In the genomic region with DNA sequence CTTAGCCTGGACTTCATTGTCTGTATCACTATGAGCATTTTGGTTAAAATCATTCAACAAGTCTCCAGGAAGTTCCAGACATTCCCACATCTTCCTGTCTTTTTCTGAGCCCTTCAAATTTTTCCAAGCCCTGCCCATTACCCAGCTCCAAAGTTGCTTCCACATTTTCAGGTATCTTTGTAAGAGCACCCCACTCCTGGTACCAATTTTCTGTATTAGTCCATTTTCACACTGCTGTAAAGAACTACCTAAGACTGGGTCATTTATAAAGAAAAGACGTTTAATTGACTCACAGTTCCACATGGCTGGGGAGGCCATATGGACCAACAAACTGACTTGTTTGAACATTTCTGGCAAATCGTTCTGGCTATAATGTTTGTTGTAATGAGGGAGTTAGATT, we compare ENCODE assay signal across 8 cellular contexts.
"Had no signal": no experiment of that assay in that cellular context is flagged by ENCODE, and none has a peak within 500 bp of the region (broad histone marks: within the 10 kb centered on the region; RNA-seq: fewer than 3 reads in every experiment).

No MANE protein-coding gene starts in this region.

- H3K27ac ChIP-seq: GM23248, KMS-11 had no signal

- H3K9me3 ChIP-seq: HAP-1 had no signal

- H3K36me3 ChIP-seq: HAP-1 had no signal

- H3K4me3 ChIP-seq: GM23248, HAP-1 had no signal

- H3K9ac ChIP-seq: GM23248, KMS-11 had no signal

- DNase-seq: GM23248, GOT3, H7, IMR-90, KBM-7 had no signal

- ATAC-seq: HCT116 had no signal
